ENCODE assay signal across 23 cellular contexts in the genomic region with DNA sequence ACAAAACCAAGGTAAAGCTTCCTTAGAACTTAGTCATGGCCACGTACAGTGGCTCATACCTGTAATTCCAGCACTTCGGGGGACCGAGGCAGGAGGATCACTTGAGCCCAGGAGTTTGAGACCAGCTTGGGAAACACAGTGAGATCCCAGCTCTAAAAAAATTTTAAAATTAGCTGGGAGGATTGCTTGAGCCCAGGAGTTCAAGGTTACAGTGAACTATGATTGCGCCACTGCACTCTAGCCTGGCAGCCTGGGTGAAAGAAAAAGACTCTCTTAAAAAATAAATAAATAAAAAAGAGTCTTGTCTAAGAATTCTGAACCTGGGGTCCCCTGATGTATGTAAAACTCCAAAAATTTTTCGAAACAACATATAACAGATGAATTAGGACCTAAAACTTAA.
"Had no signal": no experiment of that assay in that cellular context is flagged by ENCODE, and none has a peak within 500 bp of the region (broad histone marks: within the 10 kb centered on the region; RNA-seq: fewer than 3 reads in every experiment).

No MANE protein-coding gene starts in this region.

- H3K4me3 ChIP-seq: breast epithelium, esophagus squamous epithelium, hepatocyte, lower lobe of right lung, sigmoid colon, uterus had no signal

- DNase-seq: activated CD4-positive, alpha-beta T cell treated with anti-CD3 and anti-CD28 coated beads for 1 hour; activated CD4-positive, alpha-beta T cell treated with anti-CD3 and anti-CD28 coated beads, Interleukin-2, amount 50 U/mL, for 1 hour; activated CD8-positive, alpha-beta T cell treated with anti-CD3 and anti-CD28 coated beads for 36 hours; activated gamma-delta T cell treated with Interleukin-2 at 50 U/mL for 16 hours; activated naive CD4-positive, alpha-beta T cell treated with anti-CD3 and anti-CD28 coated beads, Interleukin-2, amount 50 U/mL, for 16 hours; activated T-cell treated with anti-CD3 and anti-CD28 coated beads, Interleukin-2, amount 50 U/mL, for 4 hours; central memory CD4-positive, alpha-beta T cell; esophagus squamous epithelium; islet precursor cell; lower lobe of right lung; mesenchymal stem cell; natural killer cell; sigmoid colon; small intestine; stimulated activated CD4-positive, alpha-beta T cell treated with anti-CD3 and anti-CD28 coated beads, Interleukin-4, amount 100 ng/mL, for 24 hours; T-helper 2 cell; uterus had no signal

- H3K4me1 ChIP-seq: breast epithelium, esophagus squamous epithelium, lower lobe of right lung, sigmoid colon, uterus had no signal

- H3K27me3 ChIP-seq: breast epithelium, esophagus squamous epithelium, hepatocyte, sigmoid colon, uterus had no signal

- H3K9me3 ChIP-seq: breast epithelium, esophagus squamous epithelium, lower lobe of right lung, sigmoid colon, uterus had no signal

- ATAC-seq: activated CD8-positive, alpha-beta T cell treated with anti-CD3 and anti-CD28 coated beads for 36 hours; activated T-cell treated with anti-CD3 and anti-CD28 coated beads, Interleukin-2, amount 50 U/mL, for 4 hours; activated T-helper 17 cell treated with anti-CD3 and anti-CD28 coated beads, Interleukin-2, amount 50 U/mL, for 72 hours; lower lobe of right lung; natural killer cell; stimulated activated effector memory CD8-positive, alpha-beta T cell treated with anti-CD3 and anti-CD28 coated beads, Interleukin-12 subunit alpha, Interleukin-12 subunit beta, amount 100 ng/mL, for 72 hours; WTC11 had no signal

- H3K36me3 ChIP-seq: breast epithelium, uterus had no signal

- H3K27ac ChIP-seq: epithelial cell of prostate, esophagus squamous epithelium, hepatocyte, lower lobe of right lung, sigmoid colon, uterus had no signal
